ENCODE assay signal across 13 cellular contexts in the genomic region with DNA sequence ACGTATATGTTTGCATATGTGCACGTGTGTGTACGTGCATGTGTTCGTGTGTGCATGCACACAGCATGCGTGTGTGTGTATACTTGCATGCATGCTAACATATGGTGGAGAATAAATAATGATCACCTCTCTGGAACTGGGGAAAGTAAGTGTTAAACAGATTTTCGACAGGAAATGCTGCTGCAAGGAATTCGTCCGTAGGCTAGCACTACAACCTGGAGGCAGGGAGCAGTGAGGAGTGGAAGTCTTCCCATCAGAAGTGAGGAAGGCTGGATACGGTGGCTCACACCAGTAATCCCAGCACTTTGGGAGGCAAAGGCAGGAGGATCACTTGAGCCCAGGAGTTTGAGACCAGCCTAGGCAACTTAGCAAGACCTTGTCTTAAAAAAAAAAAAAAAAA. TPM values are rescaled to one million over a fixed set of nuclear protein-coding genes. Genes with fewer than 3 reads are reported as not detected.
"Had no signal": no experiment of that assay in that cellular context is flagged by ENCODE, and none has a peak within 500 bp of the region (broad histone marks: within the 10 kb centered on the region; RNA-seq: fewer than 3 reads in every experiment).

No MANE protein-coding gene starts in this region.

- H3K27ac ChIP-seq: breast epithelium, epithelial cell of prostate, gastroesophageal sphincter, uterus had no signal

- H3K9me3 ChIP-seq: breast epithelium, gastroesophageal sphincter, uterus had no signal

- DNase-seq: activated effector memory CD4-positive, alpha-beta T cell treated with anti-CD3 and anti-CD28 coated beads, Interleukin-2, amount 50 U/mL, for 16 hours; activated T-cell treated with anti-CD3 and anti-CD28 coated beads, Interleukin-2, amount 50 U/mL, for 4 hours; effector CD4-positive, alpha-beta T cell; stimulated activated CD4-positive, alpha-beta T cell treated with anti-CD3 and anti-CD28 coated beads, Interleukin-4, amount 100 ng/mL, for 4 hours; stimulated activated naive CD8-positive, alpha-beta T cell treated with anti-CD3 and anti-CD28 coated beads, Interleukin-15, amount 100 ng/mL, for 72 hours; SW 1271; uterus had no signal

- H3K36me3 ChIP-seq: breast epithelium, uterus had no signal

- H3K27me3 ChIP-seq: breast epithelium, gastroesophageal sphincter, uterus had no signal

- H3K4me3 ChIP-seq: breast epithelium, gastroesophageal sphincter, skin epidermis, uterus had no signal

RNA-seq across cellular contexts. Expression of a gene that starts 39.1 kb away (rescaled TPM):
- total RNA-seq: kidney epithelial cell, myocyte had no signal

RNA-seq across cellular contexts. Expression of a gene that starts 55.3 kb away (rescaled TPM):
- total RNA-seq: kidney epithelial cell had no signal
